ENCODE assay signal across 13 cellular contexts in the genomic region with DNA sequence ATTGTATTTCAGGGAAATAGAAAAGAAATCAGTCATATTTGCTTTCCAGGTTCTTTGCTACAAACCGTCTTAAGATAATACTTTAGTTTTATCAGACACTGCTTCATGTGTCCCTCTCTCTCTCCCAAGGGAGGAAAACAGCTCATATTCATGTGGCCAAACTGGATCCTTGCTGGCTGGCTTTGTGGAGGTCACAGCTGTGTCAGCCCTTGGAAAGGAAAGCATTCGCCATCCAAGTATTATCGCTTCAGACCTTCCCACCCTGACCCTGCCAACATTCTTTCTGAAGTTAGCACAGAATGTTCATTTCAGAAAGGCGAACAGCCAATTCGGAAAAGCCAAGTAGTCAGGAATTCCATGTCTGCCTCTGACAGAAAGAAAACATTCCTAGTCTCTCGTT.
A peak's percentile ranks its signal among the peaks of the same experiment; 100 is the strongest.
DNase-seq lines count a peak whose midpoint lies in the region; ATAC-seq and TF ChIP-seq lines count a peak whose summit lies in the region.
"Had no signal": no experiment of that assay in that cellular context is flagged by ENCODE, and none has a peak within 500 bp of the region (broad histone marks: within the 10 kb centered on the region; RNA-seq: fewer than 3 reads in every experiment).

No MANE protein-coding gene starts in this region.

- H3K79me2 ChIP-seq in trophoblast cell (ENCODE audit: control insufficient read depth, insufficient read depth, low read length, poor library complexity): no peaks in the 10 kb centered on the region

- H3K27ac ChIP-seq in esophagus muscularis mucosa (replicated peaks in 1 of 4) (peak overlapping the region; percentile 70 to 78 (median 73)), right lobe of liver (peak overlapping the region in 1 of 3 donors; percentile 16), trophoblast cell (ENCODE audit: low read depth, low read length) (no peak overlapping the region)

- TF ChIP-seq CTCF in esophagus muscularis mucosa (IDR thresholded peaks at IDR 0.05) (no peak), right lobe of liver (IDR thresholded peaks at IDR 0.05) (no peak)

- peak; percentile 68 to 90 (median 74) for ATAC-seq in right lobe of liver
- ATAC-seq in HG03520 (IDR thresholded peaks at IDR 0.05; ENCODE audit: unreplicated experiment): no peak
- ATAC-seq: stimulated activated naive B cell treated with anti-CD40 and anti-IgM and Interleukin-4, amounts not matched to agents 10 μg/mL and 1 μg/mL and 100 μg/mL, for 72 hours had no signal

- no peak overlapping the region for H3K23ac ChIP-seq in trophoblast cell (ENCODE audit: low read length)

- H3K4me3 ChIP-seq in esophagus muscularis mucosa: no peak overlapping the region
- H3K4me3 ChIP-seq in right lobe of liver: no peak overlapping the region
- H3K4me3 ChIP-seq in skeletal muscle satellite cell (ENCODE audit: low read length): peak overlapping the region; percentile 35
- no peak overlapping the region for H3K4me3 ChIP-seq in trophoblast cell (ENCODE audit: low read depth, low read length)

- no peaks in the 10 kb centered on the region for H3K79me1 ChIP-seq in trophoblast cell (ENCODE audit: low read length)

- no peaks in the 10 kb centered on the region for H3K9me3 ChIP-seq in esophagus muscularis mucosa
- no peaks in the 10 kb centered on the region for H3K9me3 ChIP-seq in right lobe of liver
- no peaks in the 10 kb centered on the region for H3K9me3 ChIP-seq in skeletal muscle satellite cell (replicated peaks; ENCODE audit: low read length)
- no peaks in the 10 kb centered on the region for H3K9me3 ChIP-seq in trophoblast cell (ENCODE audit: insufficient read depth, low read depth, low read length)

- H2BK12ac ChIP-seq in trophoblast cell (ENCODE audit: low read length): no peak overlapping the region

- H4K12ac ChIP-seq in trophoblast cell (ENCODE audit: low read depth, low read length): no peak overlapping the region

- peaks cover 49 to 56% (median 50%) of the 10 kb centered on the region in 4 donors for H3K4me1 ChIP-seq in esophagus muscularis mucosa
- no peaks in the 10 kb centered on the region for H3K4me1 ChIP-seq in right lobe of liver
- H3K4me1 ChIP-seq in skeletal muscle satellite cell (ENCODE audit: control insufficient read depth, insufficient read depth, low read length): peaks cover 39% of the 10 kb centered on the region
- H3K4me1 ChIP-seq in trophoblast cell (ENCODE audit: control insufficient read depth in 1 of 2, insufficient read depth in 2 of 2, low read length in 2 of 2): no peaks in the 10 kb centered on the region

- no peak overlapping the region for H3K18ac ChIP-seq in trophoblast cell (ENCODE audit: low read length)

- peak; percentile 81 for DNase-seq in GM04503 (ENCODE audit: low read depth)
- no peak for DNase-seq in esophagus muscularis mucosa (ENCODE audit: extremely low spot score)
- peak in 1 of 3 donors; percentile 48 for DNase-seq in right lobe of liver
- DNase-seq in trophoblast cell: no peak
- no peak for DNase-seq in OCI-M2 (lab: John Stamatoyannopoulos, UW; ENCODE audit: unreplicated experiment)
- DNase-seq in stimulated activated CD4-positive, alpha-beta T cell treated with anti-CD3 and anti-CD28 coated beads, Interleukin-4, amount 100 ng/mL, for 1 hour: no peak
- DNase-seq: activated CD4-positive, CD25-positive, alpha-beta regulatory T cell treated with anti-CD3 and anti-CD28 coated beads, Interleukin-2, amount 50 U/mL, for 72 hours; CD4-positive, CD25-positive, alpha-beta regulatory T cell; endodermal cell; SHP77 treated with DMSO at 0.1 percent for 48 hours; stimulated activated naive B cell treated with anti-CD40 and anti-IgM and Interleukin-4, amounts not matched to agents 10 μg/mL and 1 μg/mL and 100 μg/mL, for 72 hours had no signal

- H2BK120ac ChIP-seq in trophoblast cell (ENCODE audit: insufficient read depth, low read length, poor library complexity): no peak overlapping the region

- H4K91ac ChIP-seq in trophoblast cell (ENCODE audit: low read depth, low read length): no peak overlapping the region

- H2AFZ ChIP-seq in trophoblast cell (ENCODE audit: insufficient read depth, low read length, poor library complexity): no peak overlapping the region

- H3K4ac ChIP-seq in trophoblast cell (ENCODE audit: low read depth, low read length): no peak overlapping the region

- intact Hi-C loops in esophagus muscularis mucosa (cut with DNase I) (no loop called here), right lobe of liver (cut with DNase I) (no loop called here)

- H3K4me2 ChIP-seq in skeletal muscle satellite cell (ENCODE audit: low read length): peak overlapping the region; percentile 67
- H3K4me2 ChIP-seq in trophoblast cell (ENCODE audit: low read length): no peak overlapping the region

- no peak for TF ChIP-seq POLR2A in esophagus muscularis mucosa (IDR thresholded peaks at IDR 0.05; ENCODE audit: low read depth)
- no peak for TF ChIP-seq POLR2A in right lobe of liver (IDR thresholded peaks at IDR 0.05)

- H3K9ac ChIP-seq in skeletal muscle satellite cell (ENCODE audit: low read depth, low read length) (peak overlapping the region; percentile 67), trophoblast cell (ENCODE audit: low read length) (no peak overlapping the region)

- H2AK5ac ChIP-seq in trophoblast cell (ENCODE audit: low read length): no peak overlapping the region

- H2BK5ac ChIP-seq in trophoblast cell (ENCODE audit: low read depth, low read length, poor library complexity): no peak overlapping the region

- H3K36me3 ChIP-seq in esophagus muscularis mucosa: peaks cover 0 to 6% (median 3%) of the 10 kb centered on the region in 4 donors
- no peaks in the 10 kb centered on the region for H3K36me3 ChIP-seq in right lobe of liver
- no peaks in the 10 kb centered on the region for H3K36me3 ChIP-seq in skeletal muscle satellite cell (ENCODE audit: insufficient read depth, low read length)
- H3K36me3 ChIP-seq in trophoblast cell (ENCODE audit: control insufficient read depth in 1 of 2, insufficient read depth in 2 of 2, low read length in 2 of 2): no peaks in the 10 kb centered on the region

- H3K27me3 ChIP-seq in esophagus muscularis mucosa (no peaks in the 10 kb centered on the region), right lobe of liver (no peaks in the 10 kb centered on the region), skeletal muscle satellite cell (ENCODE audit: control insufficient read depth, insufficient read depth, low read length) (no peaks in the 10 kb centered on the region), trophoblast cell (ENCODE audit: insufficient read depth, low read length) (no peaks in the 10 kb centered on the region)

- TF ChIP-seq EP300 in esophagus muscularis mucosa (IDR thresholded peaks at IDR 0.05): peak; percentile 17

- no peak overlapping the region for H3K14ac ChIP-seq in trophoblast cell (ENCODE audit: low read length)

- no peak overlapping the region for H4K8ac ChIP-seq in trophoblast cell (ENCODE audit: low read depth, low read length)

- WGBS in esophagus muscularis mucosa: 48% methylated on average over 6 of the region's 6 CpGs
- WGBS in right lobe of liver (ENCODE audit: insufficient coverage, low coverage, low lambda C conversion rate, missing lambda C conversion rate): 77% methylated on average over 6 of the region's 6 CpGs
- WGBS in trophoblast cell (ENCODE audit: extremely low coverage, insufficient coverage, insufficient read length): no CpG with 5 or more reads among the region's 6 CpGs
